ENCODE assay signal across 16 cellular contexts in the genomic region with DNA sequence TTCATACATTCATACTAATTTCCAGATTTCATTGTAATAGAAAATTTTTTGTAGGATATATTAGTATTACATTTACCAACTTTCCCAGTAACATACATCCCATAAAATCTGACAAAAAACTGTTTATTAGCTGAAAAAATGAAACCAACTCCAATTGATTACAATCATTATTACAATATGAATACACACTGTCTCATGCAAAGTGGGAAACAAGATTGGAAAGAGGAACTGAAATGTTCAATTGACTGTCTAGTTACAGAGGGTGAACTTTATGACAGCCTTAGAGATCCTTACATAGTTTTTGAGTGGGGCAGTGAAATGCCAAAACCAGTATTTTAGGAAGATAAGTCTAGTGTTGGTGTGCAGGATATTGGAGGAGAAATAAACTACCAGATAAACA. TPM values are rescaled to one million over a fixed set of nuclear protein-coding genes. Genes with fewer than 3 reads are reported as not detected.
DNase-seq lines count a peak whose midpoint lies in the region; ATAC-seq and TF ChIP-seq lines count a peak whose summit lies in the region.
"Had no signal": no experiment of that assay in that cellular context is flagged by ENCODE, and none has a peak within 500 bp of the region (broad histone marks: within the 10 kb centered on the region; RNA-seq: fewer than 3 reads in every experiment).

No MANE protein-coding gene starts in this region.

- CTCF ChIA-PET in activated B cell treated with CpG ODN at 0.5 μM for 24 hours (lab: Charles Lee), result no interaction called here
- CTCF ChIA-PET in activated CD4-positive, alpha-beta T cell treated with anti-CD3 and anti-CD28 coated beads for 36 hours (lab: Charles Lee), result interaction anchor here (0.6 kb wide), 1 partner anchor 324 kb away, joined by 3 read pairs; no protein-coding TSS in a partner anchor

- intact Hi-C loops in activated B cell treated with CpG ODN at 0.5 μM for 24 hours (cut with micrococcal nuclease), result no loop called here
- intact Hi-C loops in activated CD4-positive, alpha-beta T cell treated with anti-CD3 and anti-CD28 coated beads for 36 hours (cut with DNase I, micrococcal nuclease), result no loop called here

- H3K27ac Mint-ChIP-seq in activated B cell treated with CpG ODN at 0.5 μM for 24 hours, result no peak overlapping the region
- no peak overlapping the region for H3K27ac Mint-ChIP-seq in type B pancreatic cell
- no peak overlapping the region for H3K27ac Mint-ChIP-seq in activated CD4-positive, alpha-beta T cell treated with anti-CD3 and anti-CD28 coated beads for 36 hours
- H3K27ac Mint-ChIP-seq: activated T-helper 17 cell treated with anti-CD3 and anti-CD28 coated beads, Interleukin-2, amount 50 U/mL, for 72 hours; nephron progenitor cell had no signal

- H3K4me1 Mint-ChIP-seq in activated B cell treated with CpG ODN at 0.5 μM for 24 hours (peaks cover 7% of the 10 kb centered on the region), type B pancreatic cell (ENCODE audit: unreplicated experiment) (no peaks in the 10 kb centered on the region)
- H3K4me1 Mint-ChIP-seq in activated CD4-positive, alpha-beta T cell treated with anti-CD3 and anti-CD28 coated beads for 36 hours, result no peaks in the 10 kb centered on the region
- H3K4me1 Mint-ChIP-seq: activated T-helper 17 cell treated with anti-CD3 and anti-CD28 coated beads, Interleukin-2, amount 50 U/mL, for 72 hours had no signal

- no peaks in the 10 kb centered on the region for H3K36me3 Mint-ChIP-seq in activated B cell treated with CpG ODN at 0.5 μM for 24 hours (ENCODE audit: low read depth)
- no peaks in the 10 kb centered on the region for H3K36me3 Mint-ChIP-seq in type B pancreatic cell
- no peaks in the 10 kb centered on the region for H3K36me3 Mint-ChIP-seq in activated CD4-positive, alpha-beta T cell treated with anti-CD3 and anti-CD28 coated beads for 36 hours (ENCODE audit: low read depth)

- H3K27me3 Mint-ChIP-seq in activated B cell treated with CpG ODN at 0.5 μM for 24 hours, result peaks cover 4% of the 10 kb centered on the region
- no peaks in the 10 kb centered on the region for H3K27me3 Mint-ChIP-seq in type B pancreatic cell
- peaks cover 4% of the 10 kb centered on the region for H3K27me3 Mint-ChIP-seq in activated CD4-positive, alpha-beta T cell treated with anti-CD3 and anti-CD28 coated beads for 36 hours
- H3K27me3 Mint-ChIP-seq: activated T-helper 17 cell treated with anti-CD3 and anti-CD28 coated beads, Interleukin-2, amount 50 U/mL, for 72 hours had no signal

- no peaks in the 10 kb centered on the region for H3K9me3 Mint-ChIP-seq in activated B cell treated with CpG ODN at 0.5 μM for 24 hours
- H3K9me3 Mint-ChIP-seq in type B pancreatic cell, result no peaks in the 10 kb centered on the region
- H3K9me3 Mint-ChIP-seq in activated CD4-positive, alpha-beta T cell treated with anti-CD3 and anti-CD28 coated beads for 36 hours (ENCODE audit: low read depth), result no peaks in the 10 kb centered on the region
- H3K9me3 Mint-ChIP-seq: activated T-helper 17 cell treated with anti-CD3 and anti-CD28 coated beads, Interleukin-2, amount 50 U/mL, for 72 hours; nephron progenitor cell had no signal

- H3K4me3 Mint-ChIP-seq in activated B cell treated with CpG ODN at 0.5 μM for 24 hours (no peak overlapping the region), type B pancreatic cell (no peak overlapping the region)
- no peak overlapping the region for H3K4me3 Mint-ChIP-seq in activated CD4-positive, alpha-beta T cell treated with anti-CD3 and anti-CD28 coated beads for 36 hours
- H3K4me3 Mint-ChIP-seq: activated T-helper 17 cell treated with anti-CD3 and anti-CD28 coated beads, Interleukin-2, amount 50 U/mL, for 72 hours; nephron progenitor cell had no signal

- ATAC-seq in GM18873 (IDR thresholded peaks at IDR 0.05; ENCODE audit: low FRiP score, unreplicated experiment), result peak; percentile 95
- peak; percentile 98 for ATAC-seq in GM21576 (IDR thresholded peaks at IDR 0.05; ENCODE audit: unreplicated experiment)
- peak; percentile 93 for ATAC-seq in HG03097 (IDR thresholded peaks at IDR 0.05; ENCODE audit: low FRiP score, unreplicated experiment)
- peak; percentile 60 for ATAC-seq in activated B cell treated with CpG ODN at 0.5 μM for 24 hours (ENCODE audit: low read depth)
- ATAC-seq in activated CD4-positive, alpha-beta T cell treated with anti-CD3 and anti-CD28 coated beads for 36 hours, result no peak
- ATAC-seq: activated T-helper 17 cell treated with anti-CD3 and anti-CD28 coated beads, Interleukin-2, amount 50 U/mL, for 72 hours had no signal

- DNase-seq in activated B cell treated with CpG ODN at 0.5 μM for 24 hours (no peak), NCI-H2171 treated with DMSO at 0.1 percent for 48 hours (lab: John Stamatoyannopoulos, UW) (no peak), NCI-H524 (lab: John Stamatoyannopoulos, UW) (no peak), type B pancreatic cell (ENCODE audit: extremely low spot score, unreplicated experiment) (no peak)
- DNase-seq in activated CD4-positive, alpha-beta T cell treated with anti-CD3 and anti-CD28 coated beads for 36 hours, result no peak
- DNase-seq: COR-L47, NCI-H2029 treated with DMSO at 0.1 percent for 48 hours, nephron progenitor cell, spleen, WERI-Rb-1 had no signal

- TF ChIP-seq CTCF in activated B cell treated with CpG ODN at 0.5 μM for 24 hours (IDR thresholded peaks at IDR 0.05) (no peak), type B pancreatic cell (conservative IDR thresholded peaks at IDR 0.05) (no peak)

- POLR2A ChIA-PET in activated B cell treated with CpG ODN at 0.5 μM for 24 hours (lab: Charles Lee), result no interaction called here
- POLR2A ChIA-PET in activated CD4-positive, alpha-beta T cell treated with anti-CD3 and anti-CD28 coated beads for 36 hours (lab: Charles Lee), result no interaction called here

RNA-seq across cellular contexts. Expression of gene AMBN, which starts 2.3 kb away (rescaled TPM):
- total RNA-seq in activated B cell treated with CpG ODN at 0.5 μM for 24 hours (not detected in 2 replicates), type B pancreatic cell (ENCODE audit: low replicate concordance) (0.36 and 0.94 TPM in 2 replicates)
- not detected for total RNA-seq in activated CD4-positive, alpha-beta T cell treated with anti-CD3 and anti-CD28 coated beads for 36 hours
- total RNA-seq: activated T-helper 17 cell treated with anti-CD3 and anti-CD28 coated beads, Interleukin-2, amount 50 U/mL, for 72 hours; cardiac muscle cell; RPMI7951; spleen had no signal

RNA-seq across cellular contexts. Expression of gene ENAM, which starts 38.8 kb away (rescaled TPM):
- total RNA-seq in activated B cell treated with CpG ODN at 0.5 μM for 24 hours (0.10 TPM in 1 of 2 replicates, not detected in the other), type B pancreatic cell (ENCODE audit: low replicate concordance) (0.17 and 0.41 TPM in 2 replicates)
- total RNA-seq in activated CD4-positive, alpha-beta T cell treated with anti-CD3 and anti-CD28 coated beads for 36 hours, result not detected
- total RNA-seq: activated T-helper 17 cell treated with anti-CD3 and anti-CD28 coated beads, Interleukin-2, amount 50 U/mL, for 72 hours; cardiac muscle cell; RPMI7951 had no signal
